In the genomic region with DNA sequence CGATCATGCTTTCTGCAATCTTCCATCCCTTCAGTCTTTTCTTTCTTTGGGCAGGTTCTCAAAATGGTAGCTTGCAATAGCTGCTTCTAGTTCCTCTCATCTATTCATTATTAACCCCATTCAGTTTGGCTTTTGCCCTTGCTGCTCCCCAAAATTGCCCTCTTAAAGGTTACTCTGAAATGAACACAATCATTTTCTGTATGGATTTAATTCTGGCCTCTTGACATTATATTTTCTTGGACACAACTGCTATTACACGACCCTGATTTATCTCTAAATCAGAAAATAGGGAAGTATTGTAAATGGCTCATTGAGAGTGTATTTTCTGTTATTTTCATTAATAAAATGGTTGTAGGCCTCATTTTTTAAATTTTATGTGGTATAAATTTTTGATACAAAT, we compare ENCODE assay signal across 1 cellular context.
TF ChIP-seq lines count a peak whose summit lies in the region.

Gene ANGPTL5 (minus strand): TSS at position 101 of the 400 bp plus-strand sequence. CDS start 8,613 bp downstream, outside the sequence.

TF ChIP-seq in HCT116, 20 proteins besides CTCF, POLR2A, EP300 and RAD21 (continued from another document):
- TF ChIP-seq REST (IDR thresholded peaks at IDR 0.05; ENCODE audit: low read depth) (no peak), SIN3A (IDR thresholded peaks at IDR 0.05; ENCODE audit: low read depth) (no peak), TCF7L2 (IDR thresholded peaks at IDR 0.05; ENCODE audit: borderline replicate concordance, extremely low read depth, insufficient read depth, insufficient read length) (no peak), ELF1 (IDR thresholded peaks at IDR 0.05; ENCODE audit: borderline replicate concordance, low read depth) (no peak), ZNF274 (IDR thresholded peaks at IDR 0.05; ENCODE audit: low read depth, low read length) (no peak), FOSL1 (IDR thresholded peaks at IDR 0.05; ENCODE audit: low read depth) (no peak), POLR2AphosphoS5 (IDR thresholded peaks at IDR 0.05; ENCODE audit: low read depth, low read length) (no peak)
- TF ChIP-seq, protein P1, sequence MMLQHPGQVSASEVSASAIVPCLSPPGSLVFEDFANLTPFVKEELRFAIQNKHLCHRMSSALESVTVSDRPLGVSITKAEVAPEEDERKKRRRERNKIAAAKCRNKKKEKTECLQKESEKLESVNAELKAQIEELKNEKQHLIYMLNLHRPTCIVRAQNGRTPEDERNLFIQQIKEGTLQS (IDR thresholded peaks at IDR 0.05) = no peak
